8 cellular contexts compared by ENCODE assay signal in the genomic region with DNA sequence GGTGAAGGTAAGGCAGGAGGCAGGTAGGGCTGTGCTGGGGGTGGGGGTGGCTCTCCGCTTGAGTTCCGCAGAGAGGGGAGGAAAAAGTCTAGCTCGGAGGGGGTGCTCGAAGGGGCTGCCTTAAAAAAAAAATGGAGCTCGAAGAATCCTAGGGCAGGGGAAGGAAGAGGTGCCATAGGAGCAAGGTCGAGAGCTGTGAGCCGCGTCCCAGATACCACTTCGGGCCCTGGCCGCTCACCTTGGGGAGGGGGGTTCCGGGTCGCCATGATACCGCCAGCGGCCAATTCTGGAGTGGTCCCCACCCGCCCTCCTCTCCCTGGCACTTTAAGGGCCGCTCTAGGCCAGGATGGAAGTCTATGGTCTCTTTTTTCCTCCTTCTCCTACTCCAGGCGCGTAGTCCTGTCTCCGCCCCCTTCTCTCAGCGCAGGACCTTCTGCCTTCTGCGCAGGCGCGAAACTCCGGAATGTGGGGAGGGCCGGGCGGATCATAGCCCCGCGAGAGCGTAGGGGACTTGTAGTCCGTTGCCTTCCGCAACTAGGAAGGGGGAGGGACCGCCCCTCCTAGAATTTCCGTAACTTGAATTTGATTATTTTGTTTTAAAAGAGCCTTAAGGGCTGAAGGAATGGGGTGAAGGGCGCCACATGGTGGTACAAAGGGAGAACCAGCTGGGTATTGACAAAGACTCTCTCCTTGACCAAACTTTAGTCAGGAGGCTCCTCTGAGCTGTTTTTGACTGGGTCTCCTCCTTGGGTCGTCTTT. TPM values are rescaled to one million over a fixed set of nuclear protein-coding genes. Genes with fewer than 3 reads are reported as not detected.
DNase-seq lines count a peak whose midpoint lies in the region; ATAC-seq and TF ChIP-seq lines count a peak whose summit lies in the region.

A gene with protein sequence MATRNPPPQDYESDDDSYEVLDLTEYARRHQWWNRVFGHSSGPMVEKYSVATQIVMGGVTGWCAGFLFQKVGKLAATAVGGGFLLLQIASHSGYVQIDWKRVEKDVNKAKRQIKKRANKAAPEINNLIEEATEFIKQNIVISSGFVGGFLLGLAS (minus strand): TSS at position 293 of the 759 bp plus-strand sequence. CDS start 27 bp downstream, at position 266.

- peak; percentile 91 for DNase-seq in NCI-H1436 (lab: John Stamatoyannopoulos, UW)
- DNase-seq in T follicular helper cell (ENCODE audit: low read depth) = peak; percentile 89
- peak; percentile 91 to 95 (median 95) for DNase-seq in adrenal gland
- peak; percentile 92 to 96 (median 95) for DNase-seq in heart left ventricle
- peak; percentile 81 to 98 (median 89) for DNase-seq in posterior cingulate gyrus
- DNase-seq in upper lobe of left lung = peak; percentile 92 to 95

- H3K27me3 ChIP-seq in adrenal gland = no peaks in the 10 kb centered on the region
- H3K27me3 ChIP-seq in heart left ventricle = peaks cover 0 to 3% (median 0%) of the 10 kb centered on the region in 9 donors
- H3K27me3 ChIP-seq in upper lobe of left lung = no peaks in the 10 kb centered on the region

- TF ChIP-seq POLR2A in adrenal gland (IDR thresholded peaks at IDR 0.05) (peak; percentile 41 to 75), heart left ventricle (IDR thresholded peaks at IDR 0.05) (peak in 1 of 2 donors; percentile 59), upper lobe of left lung (IDR thresholded peaks at IDR 0.05) (peak in 2 of 4 donors; percentile 39 to 57)

- H3K9me3 ChIP-seq in adrenal gland (replicated peaks in 1 of 3) (no peaks in the 10 kb centered on the region), heart left ventricle (no peaks in the 10 kb centered on the region), upper lobe of left lung (no peaks in the 10 kb centered on the region)

- 0 to 12% (median 2%) methylated on average over 18 to 35 of the region's 35 CpGs for WGBS in adrenal gland, 4 donors
- WGBS in heart left ventricle, 4 donors = 1 to 11% (median 3%) methylated on average over 33 to 35 of the region's 35 CpGs
- 1 to 4% methylated on average over 19 to 35 of the region's 35 CpGs for WGBS in upper lobe of left lung, 2 donors

- peak within 1 kb of the TSS in 3 of 5 donors; percentile 56 to 75 (median 60) for H3K27ac ChIP-seq in adrenal gland
- peak within 1 kb of the TSS in 11 of 12 donors; percentile 58 to 87 (median 78) for H3K27ac ChIP-seq in heart left ventricle
- peak within 1 kb of the TSS; percentile 51 to 86 (median 76) for H3K27ac ChIP-seq in upper lobe of left lung

- H3K36me3 ChIP-seq in adrenal gland (replicated peaks in 1 of 2) = no peaks in the 10 kb centered on the region
- H3K36me3 ChIP-seq in heart left ventricle = peaks cover 0 to 8% (median 0%) of the 10 kb centered on the region in 9 donors
- peaks cover 0 to 2% (median 0%) of the 10 kb centered on the region in 4 donors for H3K36me3 ChIP-seq in upper lobe of left lung

- H3K4me3 ChIP-seq in adrenal gland (peak within 1 kb of the TSS in 2 of 4 donors; percentile 57 to 63), heart left ventricle (peak within 1 kb of the TSS; percentile 49 to 94 (median 71)), upper lobe of left lung (peak within 1 kb of the TSS; percentile 12 to 71 (median 64))

- TF ChIP-seq EP300 in upper lobe of left lung (IDR thresholded peaks at IDR 0.05) = no peak

- ATAC-seq in HG02763 (IDR thresholded peaks at IDR 0.05; ENCODE audit: unreplicated experiment) (peak; percentile 97), heart left ventricle (peak; percentile 99 to 100 (median 100)), upper lobe of left lung (ENCODE audit: low FRiP score in 2 of 2) (peak; percentile 98 to 100)

- intact Hi-C loops in adrenal gland (cut with DNase I) = no loop called here
- intact Hi-C loops in heart left ventricle (cut with DNase I) = no loop called here
- intact Hi-C loops in posterior cingulate gyrus (cut with DNase I) = no loop called here

- TF ChIP-seq CTCF in GM12873 (IDR thresholded peaks at IDR 0.05; ENCODE audit: insufficient read depth, low read depth, low read length, missing control alignments) (peak; percentile 51), adrenal gland (IDR thresholded peaks at IDR 0.05) (peak in 3 of 6 experiments; percentile 12 to 42 (median 21)), heart left ventricle (IDR thresholded peaks at IDR 0.05) (peak in 10 of 12 donors; percentile 7 to 43 (median 30)), upper lobe of left lung (IDR thresholded peaks at IDR 0.05) (peak in 3 of 6 experiments; percentile 18 to 34 (median 26))

- H3K4me1 ChIP-seq in adrenal gland (replicated peaks in 1 of 2) (no peaks in the 10 kb centered on the region), heart left ventricle (peaks cover 0 to 15% (median 3%) of the 10 kb centered on the region in 12 donors), upper lobe of left lung (peaks cover 0 to 12% (median 6%) of the 10 kb centered on the region in 4 donors)

RNA-seq across cellular contexts. Expression of the gene that starts here (rescaled TPM):
- total RNA-seq in adrenal gland = 10 to 100 TPM in 7 of 8 donors, 1 to 10 TPM in 1; 5.0 to 21.8 (median 16.8) TPM
- 10 to 100 TPM; 15.6 to 31.8 (median 22.9) TPM for polyA plus RNA-seq in adrenal gland
- 10 to 100 TPM; 15.9 to 30.2 (median 24.2) TPM for total RNA-seq in heart left ventricle
- polyA plus RNA-seq in heart left ventricle = 10 to 100 TPM; 18.6 to 36.2 TPM
- 10 to 100 TPM in 1 of 6 donors, 1 to 10 TPM in 5; 1.3 to 14.6 (median 8.0) TPM for total RNA-seq in upper lobe of left lung
